ENCODE assay signal across 28 cellular contexts in genomic region chr17:16048797-16049449, GRCh38.
"Had no signal": no experiment of that assay in that cellular context is flagged by ENCODE, and none has a peak within 500 bp of the region (broad histone marks: within the 10 kb centered on the region; RNA-seq: fewer than 3 reads in every experiment).

No MANE protein-coding gene starts in this region.

- ATAC-seq: left lung; mucosa of descending colon; natural killer cell treated with Interleukin-12 subunit alpha and Interleukin-12 subunit beta and Interleukin-15 and Interleukin-18, amount 100 ng/mL, for 72 hours had no signal

- H3K4me1 ChIP-seq: breast epithelium, esophagus squamous epithelium, left lung, psoas muscle, sigmoid colon had no signal

- H3K4me3 ChIP-seq: breast epithelium, esophagus squamous epithelium, heart right ventricle, left lung, lung, mucosa of descending colon, psoas muscle, sigmoid colon had no signal

- H3K27ac ChIP-seq: breast epithelium, epithelial cell of prostate, esophagus squamous epithelium, heart right ventricle, left lung, psoas muscle, sigmoid colon had no signal

- H3K27me3 ChIP-seq: breast epithelium, esophagus squamous epithelium, heart right ventricle, left lung, sigmoid colon had no signal

- H3K9me3 Mint-ChIP-seq: activated T-helper 1 cell treated with anti-CD3 and anti-CD28 coated beads, Interleukin-12 subunit alpha, Interleukin-12 subunit beta, Interleukin-2, Interleukin-4 antibody, amounts not matched to agents 30 ng/mL and 10 ng/mL and 1 ng/mL, durations not matched to agents 14 hours and 24 hours and 36 hours; central memory CD8-positive, alpha-beta T cell; natural killer cell treated with Interleukin-12 subunit alpha and Interleukin-12 subunit beta and Interleukin-15 and Interleukin-18, amount 100 ng/mL, for 72 hours had no signal

- DNase-seq: activated CD4-positive, alpha-beta T cell treated with anti-CD3 and anti-CD28 coated beads for 4 hours; activated CD4-positive, alpha-beta T cell treated with anti-CD3 and anti-CD28 coated beads, Interleukin-2, amount 50 U/mL, for 4 hours; activated CD8-positive, alpha-beta memory T cell treated with anti-CD3 and anti-CD28 coated beads, Interleukin-2, amount 50 U/mL, for 4 hours; activated effector memory CD4-positive, alpha-beta T cell treated with anti-CD3 and anti-CD28 coated beads, Interleukin-2, amount 50 U/mL, for 16 hours; activated naive CD4-positive, alpha-beta T cell treated with anti-CD3 and anti-CD28 coated beads for 36 hours; activated T-cell treated with anti-CD3 and anti-CD28 coated beads, Interleukin-2, amount 50 U/mL, for 1 hour; amygdala; dermis blood vessel endothelial cell; effector CD4-positive, alpha-beta T cell; esophagus squamous epithelium; foreskin melanocyte; heart right ventricle; left lung; mesendoderm; mucosa of descending colon; psoas muscle; sigmoid colon; small intestine; stimulated activated CD4-positive, alpha-beta T cell treated with anti-CD3 and anti-CD28 coated beads, Interleukin-4, amount 100 ng/mL, for 24 hours; stimulated activated CD8-positive, alpha-beta memory T cell treated with anti-CD3 and anti-CD28 coated beads, Interleukin-4, amount 100 ng/mL, for 48 hours; stimulated activated naive CD4-positive, alpha-beta T cell treated with Interleukin-2 at 50 U/mL for 16 hours; T-helper 1 cell had no signal

- H3K27me3 Mint-ChIP-seq: central memory CD8-positive, alpha-beta T cell; natural killer cell treated with Interleukin-12 subunit alpha and Interleukin-12 subunit beta and Interleukin-15 and Interleukin-18, amount 100 ng/mL, for 72 hours had no signal

- H3K27ac Mint-ChIP-seq: activated naive CD4-positive, alpha-beta T cell treated with anti-CD3 and anti-CD28 coated beads for 36 hours; activated T-helper 1 cell treated with anti-CD3 and anti-CD28 coated beads, Interleukin-12 subunit alpha, Interleukin-12 subunit beta, Interleukin-2, Interleukin-4 antibody, amounts not matched to agents 30 ng/mL and 10 ng/mL and 1 ng/mL, durations not matched to agents 14 hours and 24 hours and 36 hours had no signal

- H3K4me3 Mint-ChIP-seq: activated naive CD4-positive, alpha-beta T cell treated with anti-CD3 and anti-CD28 coated beads for 36 hours; activated T-helper 1 cell treated with anti-CD3 and anti-CD28 coated beads, Interleukin-12 subunit alpha, Interleukin-12 subunit beta, Interleukin-2, Interleukin-4 antibody, amounts not matched to agents 30 ng/mL and 10 ng/mL and 1 ng/mL, durations not matched to agents 14 hours and 24 hours and 36 hours; central memory CD8-positive, alpha-beta T cell; natural killer cell treated with Interleukin-12 subunit alpha and Interleukin-12 subunit beta and Interleukin-15 and Interleukin-18, amount 100 ng/mL, for 72 hours had no signal

- H3K9me3 ChIP-seq: breast epithelium, esophagus squamous epithelium, left lung, mucosa of descending colon, psoas muscle, sigmoid colon had no signal
